Comparison of ENCODE assay signal across 1 cellular context in genomic region chr5:39947657-39948056, GRCh38.
TF ChIP-seq lines count a peak whose summit lies in the region.

No MANE protein-coding gene starts in this region.

TF ChIP-seq in GM23338, 12 proteins besides CTCF, POLR2A, EP300 and RAD21 (continued from another document):
- no peak for TF ChIP-seq ZNF462 (CRISPR knock-in tag; IDR thresholded peaks at IDR 0.05)
- TF ChIP-seq ZNF331 (CRISPR knock-in tag; IDR thresholded peaks at IDR 0.05; ENCODE audit: low read depth) = no peak
- no peak for TF ChIP-seq EZH2phosphoT487 (IDR thresholded peaks at IDR 0.05; ENCODE audit: unreplicated experiment)
- TF ChIP-seq REST (IDR thresholded peaks at IDR 0.05; ENCODE audit: unreplicated experiment) = no peak
- no peak for TF ChIP-seq ETS1 (IDR thresholded peaks at IDR 0.05)
- no peak for TF ChIP-seq CREB1 (CRISPR knock-in tag; IDR thresholded peaks at IDR 0.05; ENCODE audit: low read depth)
